Comparison of ENCODE assay signal across 21 cellular contexts in the genomic region with DNA sequence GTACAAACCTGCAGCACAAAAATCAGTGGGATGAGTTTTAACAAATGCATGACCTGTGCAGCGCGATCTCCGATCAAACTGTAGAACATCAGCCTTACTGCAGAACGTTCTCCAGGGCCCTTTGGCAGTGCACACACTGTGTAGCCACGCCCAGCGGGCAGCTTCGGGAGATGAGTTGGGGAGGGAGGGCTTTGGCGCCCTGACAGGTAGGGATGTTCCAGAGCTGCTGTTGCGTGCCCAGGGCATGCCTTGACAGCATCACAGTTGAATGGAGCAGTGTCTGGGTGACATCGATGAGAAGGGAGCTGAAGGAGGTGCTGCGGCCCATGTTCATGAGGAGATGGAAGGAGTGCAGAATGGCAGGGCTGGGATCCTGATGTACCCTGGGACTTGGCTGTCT.
DNase-seq lines count a peak whose midpoint lies in the region; ATAC-seq and TF ChIP-seq lines count a peak whose summit lies in the region.
"Had no signal": no experiment of that assay in that cellular context is flagged by ENCODE, and none has a peak within 500 bp of the region (broad histone marks: within the 10 kb centered on the region; RNA-seq: fewer than 3 reads in every experiment).

No MANE protein-coding gene starts in this region.

- no peak for ATAC-seq in WTC11
- ATAC-seq: naive thymus-derived CD4-positive, alpha-beta T cell had no signal

- 43 to 51% methylated on average over 11 of the region's 11 CpGs for WGBS in lower leg skin, 2 donors

- DNase-seq in NCI-H1417 (lab: John Stamatoyannopoulos, UW) (peak in 2 of 3 experiments; percentile 16 to 46), NCI-H1417 treated with DMSO at 0.1 percent for 48 hours (lab: John Stamatoyannopoulos, UW) (no peak), HPDE6-E6E7 (ENCODE audit: extremely low spot score) (peak; percentile 39), WTC11 (ENCODE audit: low spot score) (no peak), lower leg skin (ENCODE audit: low spot score in 2 of 2) (peak; percentile 78 to 93), foreskin fibroblast (no peak), head of caudate nucleus (no peak)
- no peak for DNase-seq in stimulated activated CD4-positive, alpha-beta T cell treated with anti-CD3 and anti-CD28 coated beads, Interleukin-2, amount 100 ng/mL, for 24 hours
- DNase-seq: 8988T; activated CD4-positive, alpha-beta T cell treated with anti-CD3 and anti-CD28 coated beads for 4 hours; activated T-cell treated with anti-CD3 and anti-CD28 coated beads, Interleukin-2, amount 50 U/mL, for 1 hour; C1 segment of cervical spinal cord; effector memory CD4-positive, alpha-beta T cell; HCEC 1CT; naive thymus-derived CD4-positive, alpha-beta T cell; NCI-H2081 treated with DMSO at 0.1 percent for 48 hours; stimulated activated CD4-positive, alpha-beta T cell treated with anti-CD3 and anti-CD28 coated beads, Interleukin-12 subunit alpha, Interleukin-12 subunit beta, amount 100 ng/mL, for 4 hours; stimulated activated naive CD4-positive, alpha-beta T cell treated with Interleukin-2 at 50 U/mL for 16 hours; T1000; upper lobe of left lung had no signal

- H3K36me3 Mint-ChIP-seq in WTC11: peaks cover 6% of the 10 kb centered on the region

- H3K4me1 Mint-ChIP-seq in WTC11: peaks cover 9% of the 10 kb centered on the region; the same call in 1 of the 2 replicates

- H3K4me3 ChIP-seq in lower leg skin (ENCODE audit: low read depth, poor library complexity, severe bottlenecking): no peak overlapping the region
- no peak overlapping the region for H3K4me3 ChIP-seq in foreskin fibroblast (ENCODE audit: low read depth in 1 of 2, low read length in 2 of 2)
- H3K4me3 ChIP-seq: SJSA1, upper lobe of left lung had no signal

- H3K27me3 Mint-ChIP-seq in WTC11 (ENCODE audit: low read depth): no peaks in the 10 kb centered on the region
- H3K27me3 Mint-ChIP-seq: naive thymus-derived CD4-positive, alpha-beta T cell had no signal

- intact Hi-C loops in lower leg skin (cut with DNase I; ENCODE audit: low total_unique reads) (no loop called here), head of caudate nucleus (cut with DNase I) (loop anchor here (5.0 to 10.0 kb wide), 2 partner anchors 80 to 1652 kb away; a partner anchor contains a TSS)

- no peaks in the 10 kb centered on the region for H3K9me3 Mint-ChIP-seq in WTC11

- H3K27ac Mint-ChIP-seq in WTC11: peak overlapping the region; percentile 14; the same call in 1 of the 2 replicates

- no peak overlapping the region for H3K4me3 Mint-ChIP-seq in WTC11
- H3K4me3 Mint-ChIP-seq: naive thymus-derived CD4-positive, alpha-beta T cell had no signal

- CTCF ChIA-PET in WTC11 (lab: Charles Lee): interaction anchor here (1.0 to 1.8 kb wide), 2 partner anchors 10 to 16 kb away, joined by 3 to 9 read pairs; no protein-coding TSS in a partner anchor

- TF ChIP-seq CTCF in WTC11 (IDR thresholded peaks at IDR 0.05) (no peak), lower leg skin (IDR thresholded peaks at IDR 0.05) (no peak), foreskin fibroblast (IDR thresholded peaks at IDR 0.05; ENCODE audit: low read depth, low read length) (no peak)

- no peak for TF ChIP-seq POLR2A in lower leg skin (IDR thresholded peaks at IDR 0.05)

- POLR2A ChIA-PET in WTC11 (lab: Charles Lee): no interaction called here

TF ChIP-seq in WTC11, 78 proteins besides CTCF, POLR2A, EP300 and RAD21 (continues in another document):
- no peak for TF ChIP-seq JAZF1 (CRISPR knock-in tag; IDR thresholded peaks at IDR 0.05)
- TF ChIP-seq, protein P1, sequence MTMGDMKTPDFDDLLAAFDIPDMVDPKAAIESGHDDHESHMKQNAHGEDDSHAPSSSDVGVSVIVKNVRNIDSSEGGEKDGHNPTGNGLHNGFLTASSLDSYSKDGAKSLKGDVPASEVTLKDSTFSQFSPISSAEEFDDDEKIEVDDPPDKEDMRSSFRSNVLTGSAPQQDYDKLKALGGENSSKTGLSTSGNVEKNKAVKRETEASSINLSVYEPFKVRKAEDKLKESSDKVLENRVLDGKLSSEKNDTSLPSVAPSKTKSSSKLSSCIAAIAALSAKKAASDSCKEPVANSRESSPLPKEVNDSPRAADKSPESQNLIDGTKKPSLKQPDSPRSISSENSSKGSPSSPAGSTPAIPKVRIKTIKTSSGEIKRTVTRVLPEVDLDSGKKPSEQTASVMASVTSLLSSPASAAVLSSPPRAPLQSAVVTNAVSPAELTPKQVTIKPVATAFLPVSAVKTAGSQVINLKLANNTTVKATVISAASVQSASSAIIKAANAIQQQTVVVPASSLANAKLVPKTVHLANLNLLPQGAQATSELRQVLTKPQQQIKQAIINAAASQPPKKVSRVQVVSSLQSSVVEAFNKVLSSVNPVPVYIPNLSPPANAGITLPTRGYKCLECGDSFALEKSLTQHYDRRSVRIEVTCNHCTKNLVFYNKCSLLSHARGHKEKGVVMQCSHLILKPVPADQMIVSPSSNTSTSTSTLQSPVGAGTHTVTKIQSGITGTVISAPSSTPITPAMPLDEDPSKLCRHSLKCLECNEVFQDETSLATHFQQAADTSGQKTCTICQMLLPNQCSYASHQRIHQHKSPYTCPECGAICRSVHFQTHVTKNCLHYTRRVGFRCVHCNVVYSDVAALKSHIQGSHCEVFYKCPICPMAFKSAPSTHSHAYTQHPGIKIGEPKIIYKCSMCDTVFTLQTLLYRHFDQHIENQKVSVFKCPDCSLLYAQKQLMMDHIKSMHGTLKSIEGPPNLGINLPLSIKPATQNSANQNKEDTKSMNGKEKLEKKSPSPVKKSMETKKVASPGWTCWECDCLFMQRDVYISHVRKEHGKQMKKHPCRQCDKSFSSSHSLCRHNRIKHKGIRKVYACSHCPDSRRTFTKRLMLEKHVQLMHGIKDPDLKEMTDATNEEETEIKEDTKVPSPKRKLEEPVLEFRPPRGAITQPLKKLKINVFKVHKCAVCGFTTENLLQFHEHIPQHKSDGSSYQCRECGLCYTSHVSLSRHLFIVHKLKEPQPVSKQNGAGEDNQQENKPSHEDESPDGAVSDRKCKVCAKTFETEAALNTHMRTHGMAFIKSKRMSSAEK (CRISPR knock-in tag; IDR thresholded peaks at IDR 0.05; ENCODE audit: borderline replicate concordance): no peak
- TF ChIP-seq, protein P2, sequence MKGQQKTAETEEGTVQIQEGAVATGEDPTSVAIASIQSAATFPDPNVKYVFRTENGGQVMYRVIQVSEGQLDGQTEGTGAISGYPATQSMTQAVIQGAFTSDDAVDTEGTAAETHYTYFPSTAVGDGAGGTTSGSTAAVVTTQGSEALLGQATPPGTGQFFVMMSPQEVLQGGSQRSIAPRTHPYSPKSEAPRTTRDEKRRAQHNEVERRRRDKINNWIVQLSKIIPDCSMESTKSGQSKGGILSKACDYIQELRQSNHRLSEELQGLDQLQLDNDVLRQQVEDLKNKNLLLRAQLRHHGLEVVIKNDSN (CRISPR knock-in tag; IDR thresholded peaks at IDR 0.05): no peak
- TF ChIP-seq ZNF396 (CRISPR knock-in tag; IDR thresholded peaks at IDR 0.05; ENCODE audit: borderline replicate concordance): no peak
- TF ChIP-seq SMAD4 (CRISPR knock-in tag; IDR thresholded peaks at IDR 0.05): no peak
- no peak for TF ChIP-seq NFYB (CRISPR knock-in tag; conservative IDR thresholded peaks at IDR 0.05; ENCODE audit: low read depth)
- TF ChIP-seq, protein P3, sequence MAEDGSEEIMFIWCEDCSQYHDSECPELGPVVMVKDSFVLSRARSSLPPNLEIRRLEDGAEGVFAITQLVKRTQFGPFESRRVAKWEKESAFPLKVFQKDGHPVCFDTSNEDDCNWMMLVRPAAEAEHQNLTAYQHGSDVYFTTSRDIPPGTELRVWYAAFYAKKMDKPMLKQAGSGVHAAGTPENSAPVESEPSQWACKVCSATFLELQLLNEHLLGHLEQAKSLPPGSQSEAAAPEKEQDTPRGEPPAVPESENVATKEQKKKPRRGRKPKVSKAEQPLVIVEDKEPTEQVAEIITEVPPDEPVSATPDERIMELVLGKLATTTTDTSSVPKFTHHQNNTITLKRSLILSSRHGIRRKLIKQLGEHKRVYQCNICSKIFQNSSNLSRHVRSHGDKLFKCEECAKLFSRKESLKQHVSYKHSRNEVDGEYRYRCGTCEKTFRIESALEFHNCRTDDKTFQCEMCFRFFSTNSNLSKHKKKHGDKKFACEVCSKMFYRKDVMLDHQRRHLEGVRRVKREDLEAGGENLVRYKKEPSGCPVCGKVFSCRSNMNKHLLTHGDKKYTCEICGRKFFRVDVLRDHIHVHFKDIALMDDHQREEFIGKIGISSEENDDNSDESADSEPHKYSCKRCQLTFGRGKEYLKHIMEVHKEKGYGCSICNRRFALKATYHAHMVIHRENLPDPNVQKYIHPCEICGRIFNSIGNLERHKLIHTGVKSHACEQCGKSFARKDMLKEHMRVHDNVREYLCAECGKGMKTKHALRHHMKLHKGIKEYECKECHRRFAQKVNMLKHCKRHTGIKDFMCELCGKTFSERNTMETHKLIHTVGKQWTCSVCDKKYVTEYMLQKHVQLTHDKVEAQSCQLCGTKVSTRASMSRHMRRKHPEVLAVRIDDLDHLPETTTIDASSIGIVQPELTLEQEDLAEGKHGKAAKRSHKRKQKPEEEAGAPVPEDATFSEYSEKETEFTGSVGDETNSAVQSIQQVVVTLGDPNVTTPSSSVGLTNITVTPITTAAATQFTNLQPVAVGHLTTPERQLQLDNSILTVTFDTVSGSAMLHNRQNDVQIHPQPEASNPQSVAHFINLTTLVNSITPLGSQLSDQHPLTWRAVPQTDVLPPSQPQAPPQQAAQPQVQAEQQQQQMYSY (CRISPR knock-in tag; IDR thresholded peaks at IDR 0.05): no peak
- no peak for TF ChIP-seq EMX1 (CRISPR knock-in tag; IDR thresholded peaks at IDR 0.05)
- TF ChIP-seq GABPB1 (CRISPR knock-in tag; IDR thresholded peaks at IDR 0.05): no peak
- TF ChIP-seq ZNF263 (CRISPR knock-in tag; IDR thresholded peaks at IDR 0.05; ENCODE audit: low read depth): no peak
- TF ChIP-seq SMAD3 (CRISPR knock-in tag; IDR thresholded peaks at IDR 0.05; ENCODE audit: borderline replicate concordance): no peak
- TF ChIP-seq GTF2I (CRISPR knock-in tag; conservative IDR thresholded peaks at IDR 0.05): no peak
- TF ChIP-seq, protein P4, sequence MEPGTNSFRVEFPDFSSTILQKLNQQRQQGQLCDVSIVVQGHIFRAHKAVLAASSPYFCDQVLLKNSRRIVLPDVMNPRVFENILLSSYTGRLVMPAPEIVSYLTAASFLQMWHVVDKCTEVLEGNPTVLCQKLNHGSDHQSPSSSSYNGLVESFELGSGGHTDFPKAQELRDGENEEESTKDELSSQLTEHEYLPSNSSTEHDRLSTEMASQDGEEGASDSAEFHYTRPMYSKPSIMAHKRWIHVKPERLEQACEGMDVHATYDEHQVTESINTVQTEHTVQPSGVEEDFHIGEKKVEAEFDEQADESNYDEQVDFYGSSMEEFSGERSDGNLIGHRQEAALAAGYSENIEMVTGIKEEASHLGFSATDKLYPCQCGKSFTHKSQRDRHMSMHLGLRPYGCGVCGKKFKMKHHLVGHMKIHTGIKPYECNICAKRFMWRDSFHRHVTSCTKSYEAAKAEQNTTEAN (CRISPR knock-in tag; IDR thresholded peaks at IDR 0.05): no peak
- TF ChIP-seq HMGA2 (CRISPR knock-in tag; IDR thresholded peaks at IDR 0.05): no peak

Comparison
In these comparisons a context has a peak if more than half of its experiments do, and no peak if none do; other contexts are left out.
1. DNase-seq: peak in NCI-H1417 (2 of 3), HPDE6-E6E7 (single experiment) and lower leg skin (2 of 2); none in NCI-H1417 treated with DMSO at 0.1 percent for 48 hours (single experiment), WTC11 (single experiment), foreskin fibroblast (0 of 2), head of caudate nucleus (0 of 42) and stimulated activated CD4-positive, alpha-beta T cell treated with anti-CD3 and anti-CD28 coated beads, Interleukin-2, amount 100 ng/mL, for 24 hours (0 of 2).